ENCODE assay signal across 8 cellular contexts in genomic region chr14:100159865-100160533, GRCh38. TPM values are rescaled to one million over a fixed set of nuclear protein-coding genes. Genes with fewer than 3 reads are reported as not detected.
DNase-seq lines count a peak whose midpoint lies in the region; ATAC-seq, FAIRE-seq and TF ChIP-seq lines count a peak whose summit lies in the region.

No MANE protein-coding gene starts in this region.

- H3K27me3 ChIP-seq in H1 (replicated peaks in 1 of 4; ENCODE audit: control insufficient read depth in 3 of 4, extremely low read depth in 1 of 4, insufficient read depth in 3 of 4, low read length in 3 of 4) (peaks cover 17 to 48% (median 44%) of the 10 kb centered on the region in 4 experiments), prostate gland (replicated peaks; ENCODE audit: insufficient read depth) (peaks cover 2% of the 10 kb centered on the region)

- peaks cover 0 to 7% (median 2%) of the 10 kb centered on the region in 4 experiments; a peak in 5 of 7 replicates for H3K4me1 ChIP-seq in H1 (replicated peaks in 1 of 4; ENCODE audit: control insufficient read depth in 3 of 4, insufficient read depth in 4 of 4, low read length in 3 of 4)
- peaks cover 22% of the 10 kb centered on the region for H3K4me1 ChIP-seq in prostate gland (replicated peaks)

- H3K79me2 ChIP-seq in H1 (ENCODE audit: control insufficient read depth in 1 of 2, insufficient read depth in 2 of 2, low read length in 2 of 2): no peaks in the 10 kb centered on the region

- H3K27ac ChIP-seq in H1 (ENCODE audit: low read depth, low read length): no peak overlapping the region
- no peak overlapping the region for H3K27ac ChIP-seq in prostate gland

- H3K9me3 ChIP-seq in H1 (ENCODE audit: insufficient read depth in 2 of 2, low read depth in 1 of 2, low read length in 1 of 2) (no peaks in the 10 kb centered on the region), prostate gland (no peaks in the 10 kb centered on the region)

- DNase-seq in H1 (ENCODE audit: low read depth in 1 of 2, low spot score in 2 of 2) (no peak), prostate gland (ENCODE audit: low spot score) (no peak), cerebellum (ENCODE audit: low spot score) (no peak), NCI-H146 (lab: John Stamatoyannopoulos, UW) (no peak), putamen (ENCODE audit: low spot score) (no peak)
- no peak for DNase-seq in effector CD4-positive, alpha-beta T cell

- H3K79me1 ChIP-seq in H1 (ENCODE audit: low read depth, low read length): no peaks in the 10 kb centered on the region

- H4K91ac ChIP-seq in H1 (replicated peaks; ENCODE audit: insufficient read length, low read length): no peak overlapping the region

- H2BK12ac ChIP-seq in H1 (ENCODE audit: low read depth, low read length): no peak overlapping the region

- H3K4me3 ChIP-seq in H1 (ENCODE audit: extremely low read depth in 1 of 4, insufficient read depth in 2 of 4, low read depth in 3 of 4, low read length in 4 of 4) (peak overlapping the region; percentile 31 to 69 (median 43)), prostate gland (peak overlapping the region; percentile 26 to 28)

- no peak for TF ChIP-seq EP300 in H1 (IDR thresholded peaks at IDR 0.05; ENCODE audit: borderline replicate concordance in 1 of 2, low read depth in 2 of 2, low read length in 2 of 2)

- CTCF ChIA-PET in H1 (lab: Charles Lee; ENCODE audit: partially characterized antibody): interaction anchor here (1.0 to 19.5 kb wide), 6 partner anchors 14 to 81 kb away, joined by 3 to 307 read pairs (median 6); no protein-coding TSS in a partner anchor

- POLR2A ChIA-PET in H1 (lab: Charles Lee; ENCODE audit: partially characterized antibody): no interaction called here

- H3K14ac ChIP-seq in H1 (ENCODE audit: insufficient read length): no peak overlapping the region

- ATAC-seq in GM19328 (IDR thresholded peaks at IDR 0.05; ENCODE audit: unreplicated experiment) (peak; percentile 3), HG03521 (IDR thresholded peaks at IDR 0.05; ENCODE audit: unreplicated experiment) (peak; percentile 20)

- H2AK5ac ChIP-seq in H1 (ENCODE audit: low read depth, low read length): no peak overlapping the region

- H3K23me2 ChIP-seq in H1 (ENCODE audit: low read depth, low read length): peaks cover 4% of the 10 kb centered on the region; the same call in 1 of the 2 replicates

- H3K4me2 ChIP-seq in H1 (ENCODE audit: insufficient read depth in 1 of 2, low read depth in 2 of 2, low read length in 2 of 2): peak overlapping the region; percentile 53 to 66

- no peak overlapping the region; a peak in 1 of 7 replicates for H3K9ac ChIP-seq in H1 (replicated peaks in 1 of 4; ENCODE audit: extremely low read depth in 1 of 4, low read depth in 3 of 4, low read length in 3 of 4)

- no peak overlapping the region for H3K4ac ChIP-seq in H1 (replicated peaks; ENCODE audit: insufficient read length, low read depth, low read length)

- no peak overlapping the region for H3K56ac ChIP-seq in H1 (replicated peaks; ENCODE audit: insufficient read length, low read depth, low read length)

- peak overlapping the region; percentile 45; the same call in 1 of the 2 replicates for H4K8ac ChIP-seq in H1 (ENCODE audit: extremely low read depth, insufficient read depth, low read length)

- no peak overlapping the region for H2BK20ac ChIP-seq in H1 (ENCODE audit: low read length)

- FAIRE-seq in H1 (lab: Jason Lieb, UNC): no peak

- H4K5ac ChIP-seq in H1 (ENCODE audit: insufficient read length, low read depth, low read length): no peak overlapping the region

- no peak overlapping the region for H3K23ac ChIP-seq in H1 (ENCODE audit: insufficient read length)

- no peak for TF ChIP-seq POLR2A in H1 (IDR thresholded peaks at IDR 0.05; ENCODE audit: control extremely low read depth in 1 of 2, low read depth in 2 of 2, low read length in 2 of 2)
- TF ChIP-seq POLR2A in prostate gland (IDR thresholded peaks at IDR 0.05): no peak

- H2BK15ac ChIP-seq in H1 (ENCODE audit: low read length): no peak overlapping the region

- H4K20me1 ChIP-seq in H1 (replicated peaks in 1 of 2; ENCODE audit: control insufficient read depth in 1 of 2, insufficient read depth in 2 of 2, low read length in 2 of 2): peaks cover 0 to 11% of the 10 kb centered on the region in 2 experiments

- 12% methylated on average over 18 of the region's 39 CpGs; no CpG with 5 or more reads in 1 of the 2 experiments for WGBS in H1 (ENCODE audit: extremely low coverage in 1 of 2, insufficient coverage in 1 of 2, insufficient read length in 1 of 2, insufficient replicate concordance in 2 of 2, low coverage in 1 of 2, low lambda C conversion rate in 2 of 2, missing lambda C conversion rate in 1 of 2), 2 experiments
- 11% methylated on average over 39 of the region's 39 CpGs for WGBS in prostate gland

- H2BK120ac ChIP-seq in H1 (replicated peaks; ENCODE audit: low read depth, low read length): no peak overlapping the region

- no peak for TF ChIP-seq CTCF in H1 (IDR thresholded peaks at IDR 0.05; ENCODE audit: control extremely low read depth in 1 of 3, insufficient read depth in 1 of 3, low read depth in 1 of 3, low read length in 3 of 3)
- no peak for TF ChIP-seq CTCF in prostate gland (IDR thresholded peaks at IDR 0.05)

- intact Hi-C loops in prostate gland (cut with DNase I): no loop called here

- TF ChIP-seq RAD21 in H1 (IDR thresholded peaks at IDR 0.05 in 1 of 2, conservative IDR thresholded peaks at IDR 0.05 in 1 of 2; ENCODE audit: low read depth in 2 of 2, low read length in 2 of 2): no peak

- H2BK5ac ChIP-seq in H1 (ENCODE audit: low read depth, low read length): no peak overlapping the region

- no peaks in the 10 kb centered on the region; a peak in 1 of 8 replicates for H3K36me3 ChIP-seq in H1 (ENCODE audit: control insufficient read depth in 2 of 4, insufficient read depth in 4 of 4, low read length in 3 of 4)
- no peaks in the 10 kb centered on the region for H3K36me3 ChIP-seq in prostate gland

- H3K18ac ChIP-seq in H1 (ENCODE audit: extremely low read depth, low read length): no peak overlapping the region

- H2AFZ ChIP-seq in H1 (ENCODE audit: low read length): peak overlapping the region; percentile 43; the same call in 1 of the 2 replicates

TF ChIP-seq in H1, 55 proteins besides CTCF, POLR2A, EP300 and RAD21:
- 0 out of 2 replicates have a peak, but pooled peaks have one; percentile 9 for TF ChIP-seq BRCA1 (IDR thresholded peaks at IDR 0.05; ENCODE audit: low read depth, low read length)
- no peak for TF ChIP-seq HDAC2 (IDR thresholded peaks at IDR 0.05; ENCODE audit: borderline replicate concordance in 1 of 2, low read depth in 2 of 2, low read length in 2 of 2)
- peak; percentile 2 for TF ChIP-seq KDM4A (IDR thresholded peaks at IDR 0.05; ENCODE audit: low read depth, low read length, severe bottlenecking)
- peak; percentile 70 for TF ChIP-seq ASH2L (IDR thresholded peaks at IDR 0.05; ENCODE audit: low read length)
- no peak for TF ChIP-seq JUN (IDR thresholded peaks at IDR 0.05; ENCODE audit: low read depth, low read length)
- no peak for TF ChIP-seq SP4 (IDR thresholded peaks at IDR 0.05; ENCODE audit: low read length)
- no peak for TF ChIP-seq SRF (IDR thresholded peaks at IDR 0.05; ENCODE audit: low read depth, low read length)
- TF ChIP-seq POLR2AphosphoS5 (IDR thresholded peaks at IDR 0.05; ENCODE audit: low read depth, low read length): no peak
- TF ChIP-seq, protein P1, sequence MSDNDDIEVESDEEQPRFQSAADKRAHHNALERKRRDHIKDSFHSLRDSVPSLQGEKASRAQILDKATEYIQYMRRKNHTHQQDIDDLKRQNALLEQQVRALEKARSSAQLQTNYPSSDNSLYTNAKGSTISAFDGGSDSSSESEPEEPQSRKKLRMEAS (IDR thresholded peaks at IDR 0.05): 0 out of 2 replicates have a peak, but pooled peaks have one; percentile 1
- TF ChIP-seq CREB1 (IDR thresholded peaks at IDR 0.05): peak; percentile 90
- TF ChIP-seq KDM1A (IDR thresholded peaks at IDR 0.05; ENCODE audit: borderline replicate concordance, low read length): peak; percentile 35; the same call in 1 of the 2 replicates
- no peak for TF ChIP-seq ZNF274 (IDR thresholded peaks at IDR 0.05; ENCODE audit: borderline replicate concordance, extremely low read depth, low read length)
- no peak for TF ChIP-seq RBBP5 (IDR thresholded peaks at IDR 0.05; ENCODE audit: borderline replicate concordance, low read depth, low read length)
- 0 out of 2 replicates have a peak, but pooled peaks have one; percentile 2 for TF ChIP-seq SUZ12 (IDR thresholded peaks at IDR 0.05; ENCODE audit: low read length)
- TF ChIP-seq JUND (IDR thresholded peaks at IDR 0.05; ENCODE audit: low read length): peak; percentile 15; the same call in 1 of the 2 replicates
- TF ChIP-seq TAF1 (IDR thresholded peaks at IDR 0.05; ENCODE audit: low read depth, low read length): 0 out of 2 replicates have a peak, but pooled peaks have one; percentile 6
- TF ChIP-seq SAP30 (IDR thresholded peaks at IDR 0.05; ENCODE audit: insufficient read depth, insufficient replicate concordance, low read length): no peak

RNA-seq across cellular contexts. Expression of gene DEGS2, which starts 0.6 kb away (rescaled TPM):
- total RNA-seq in H1 (2021; fragmentation: NEBNext Ultra II Directional; extraction: Animal tissue kit (Norgen Biotek cat#: 25700)): 0.61 and 0.94 TPM in 2 replicates
- 0.60 and 0.82 TPM in 2 replicates for polyA plus RNA-seq in H1 (2011; rRNA removed)
- 0.37 TPM for polyA plus RNA-seq in H1 (2011; cell fraction: cytosol; rRNA removed)
- 1.0 TPM for polyA plus RNA-seq in H1 (2011; cell fraction: nucleus; rRNA removed)
- 0.39 to 1.5 TPM (median 0.71 TPM) in 4 replicates for polyA plus RNA-seq in H1 (2012, experiment 1 of 2)
- 1.3 TPM for polyA plus RNA-seq in H1 (2012, experiment 2 of 2)
- polyA plus RNA-seq in H1 (2013, experiment 1 of 2): 0.61 TPM
- polyA plus RNA-seq in H1 (2013, experiment 2 of 2): 0.55 TPM
- 0.07 and 0.19 TPM in 2 replicates for polyA minus RNA-seq in H1 (2011; rRNA and poly(A)+ RNA removed)
- not detected for polyA minus RNA-seq in H1 (2011; cell fraction: cytosol; rRNA and poly(A)+ RNA removed)
- polyA minus RNA-seq in H1 (2011; cell fraction: nucleus; rRNA and poly(A)+ RNA removed): 1.5 TPM
- 1 to 10 TPM; 2.8 to 8.3 TPM for total RNA-seq in prostate gland
- 2.0 TPM for total RNA-seq in cerebellum
